In genomic region chr1:85199667-85200366, GRCh38 we compare ENCODE assay signal across 1 cellular context.
TF ChIP-seq lines count a peak whose summit lies in the region.

No MANE protein-coding gene starts in this region.

TF ChIP-seq in HepG2, 621 proteins besides CTCF, POLR2A, EP300 and RAD21:
- TF ChIP-seq RNF2 (conservative IDR thresholded peaks at IDR 0.05; ENCODE audit: low read depth), result no peak
- TF ChIP-seq TRAFD1 (CRISPR knock-in tag; IDR thresholded peaks at IDR 0.05; ENCODE audit: borderline replicate concordance), result no peak
- no peak for TF ChIP-seq CBX2 (IDR thresholded peaks at IDR 0.05; ENCODE audit: low read depth, low read length)
- no peak for TF ChIP-seq CBX2 (CRISPR knock-in tag; IDR thresholded peaks at IDR 0.05; ENCODE audit: low read depth)
- no peak for TF ChIP-seq ETV6 (CRISPR knock-in tag; conservative IDR thresholded peaks at IDR 0.05)
- TF ChIP-seq TEAD2 (CRISPR knock-in tag; IDR thresholded peaks at IDR 0.05), result no peak
- TF ChIP-seq ZFAT (CRISPR knock-in tag; conservative IDR thresholded peaks at IDR 0.05), result no peak
- 0 out of 2 replicates have a peak, but pooled peaks have one; percentile 9 for TF ChIP-seq ZNF609 (CRISPR knock-in tag; IDR thresholded peaks at IDR 0.05; ENCODE audit: borderline replicate concordance)
- no peak for TF ChIP-seq ZNF737 (CRISPR knock-in tag; IDR thresholded peaks at IDR 0.05; ENCODE audit: borderline replicate concordance)
- TF ChIP-seq MAFK (conservative IDR thresholded peaks at IDR 0.05 in 1 of 2, IDR thresholded peaks at IDR 0.05 in 1 of 2; ENCODE audit: low read length in 2 of 2), result peak in 1 of 2 experiments; percentile 34; a peak in 2 of 4 replicates
- no peak for TF ChIP-seq ZBTB43 (CRISPR knock-in tag; conservative IDR thresholded peaks at IDR 0.05)
- TF ChIP-seq PHF20 (CRISPR knock-in tag; IDR thresholded peaks at IDR 0.05), result no peak
- no peak for TF ChIP-seq ATF6 (CRISPR knock-in tag; conservative IDR thresholded peaks at IDR 0.05)
- TF ChIP-seq POGZ (CRISPR knock-in tag; IDR thresholded peaks at IDR 0.05), result 0 out of 2 replicates have a peak, but pooled peaks have one; percentile 26
- TF ChIP-seq CREB1 (IDR thresholded peaks at IDR 0.05), result no peak
- 0 out of 2 replicates have a peak, but pooled peaks have one; percentile 25 for TF ChIP-seq CREB1 (CRISPR knock-in tag; IDR thresholded peaks at IDR 0.05)
- no peak for TF ChIP-seq FOXA1 (IDR thresholded peaks at IDR 0.05)
- TF ChIP-seq FOXA1 (CRISPR knock-in tag; IDR thresholded peaks at IDR 0.05), result 0 out of 2 replicates have a peak, but pooled peaks have one; percentile 2
- TF ChIP-seq KMT2B (CRISPR knock-in tag; IDR thresholded peaks at IDR 0.05), result peak; percentile 21; the same call in 1 of the 2 replicates
- TF ChIP-seq STAT5B (CRISPR knock-in tag; IDR thresholded peaks at IDR 0.05), result no peak
- TF ChIP-seq KMT2A (CRISPR knock-in tag; IDR thresholded peaks at IDR 0.05), result no peak
- TF ChIP-seq ATRX (CRISPR knock-in tag; IDR thresholded peaks at IDR 0.05; ENCODE audit: borderline replicate concordance), result no peak
